23 cellular contexts compared by ENCODE assay signal in genomic region chr7:26147030-26147429, GRCh38. TPM values are rescaled to one million over a fixed set of nuclear protein-coding genes. Genes with fewer than 3 reads are reported as not detected.
DNase-seq lines count a peak whose midpoint lies in the region; TF ChIP-seq lines count a peak whose summit lies in the region.
"Had no signal": no experiment of that assay in that cellular context is flagged by ENCODE, and none has a peak within 500 bp of the region (broad histone marks: within the 10 kb centered on the region; RNA-seq: fewer than 3 reads in every experiment).

No MANE protein-coding gene starts in this region.

- H3K9ac ChIP-seq in mammary epithelial cell (ENCODE audit: insufficient read depth, low read length) = no peak overlapping the region

- in situ Hi-C loops in mammary epithelial cell (cut with MboI; ENCODE audit: low sequenced_read_pairs in 2 of 2) = no loop called here

- no peak overlapping the region for H2AFZ ChIP-seq in mammary epithelial cell (ENCODE audit: low read depth, low read length)
- H2AFZ ChIP-seq: hepatocyte had no signal

- CTCF ChIA-PET in mammary epithelial cell (lab: Charles Lee; ENCODE audit: low non-redundant PET) = interaction anchor here (0.5 kb wide), 1 partner anchor 344 kb away, joined by 3 read pairs; no protein-coding TSS in a partner anchor

- H3K36me3 Mint-ChIP-seq in endothelial cell (ENCODE audit: low read depth, unreplicated experiment) = peaks cover 13% of the 10 kb centered on the region

- dilution Hi-C loops in mammary epithelial cell (cut with HindIII; ENCODE audit: low sequenced_read_pairs) = no loop called here

- H3K79me2 ChIP-seq in mammary epithelial cell (ENCODE audit: insufficient read depth, low read length) = no peaks in the 10 kb centered on the region
- H3K79me2 ChIP-seq: hepatocyte had no signal

- H3K4me1 Mint-ChIP-seq in endothelial cell (ENCODE audit: unreplicated experiment) = peaks cover 11% of the 10 kb centered on the region

- no TSS peak for BruUV-seq in mammary epithelial cell (replicated peaks; lab: Mats Ljungman, UMichigan)

- DNase-seq in DMS79 treated with DMSO at 0.1 percent for 48 hours (lab: John Stamatoyannopoulos, UW) (peak; percentile 76), NCI-H2029 (lab: John Stamatoyannopoulos, UW) (peak; percentile 56), mammary epithelial cell (peak; percentile 44), renal cortical epithelial cell (ENCODE audit: low read depth) (peak; percentile 19), inferior parietal cortex (ENCODE audit: extremely low spot score) (no peak), endothelial cell (ENCODE audit: low spot score) (no peak), RPMI8226 (no peak)
- DNase-seq: AML-193; CD8-positive, alpha-beta T cell; cerebellar nuclear complex; gastrocnemius medialis; immature natural killer cell; NCI-H1417 treated with DMSO at 0.1 percent for 48 hours; NCI-H82; sigmoid colon; stimulated activated CD4-positive, alpha-beta T cell treated with anti-CD3 and anti-CD28 coated beads, Interleukin-15, amount 100 ng/mL, for 24 hours; stimulated activated naive CD8-positive, alpha-beta T cell treated with anti-CD3 and anti-CD28 coated beads, Interleukin-15, amount 100 ng/mL, for 72 hours had no signal

- no CpG with 5 or more reads among the region's 1 CpG for WGBS in mammary epithelial cell (ENCODE audit: low coverage, missing lambda C conversion rate)

- H3K4me3 Mint-ChIP-seq in endothelial cell (ENCODE audit: unreplicated experiment) = no peak overlapping the region
- H3K4me3 Mint-ChIP-seq: activated naive CD4-positive, alpha-beta T cell treated with anti-CD3 and anti-CD28 coated beads, Interleukin-2, amount 50 U/mL, for 24 hours; activated T-helper 1 cell treated with anti-CD3 and anti-CD28 coated beads, Interleukin-12 subunit alpha, Interleukin-12 subunit beta, Interleukin-2, Interleukin-4 antibody, amounts not matched to agents 30 ng/mL and 10 ng/mL and 1 ng/mL, durations not matched to agents 14 hours and 24 hours and 36 hours; CD8-positive, alpha-beta T cell; immature natural killer cell; stimulated activated naive CD8-positive, alpha-beta T cell treated with anti-CD3 and anti-CD28 coated beads, Interleukin-15, amount 100 ng/mL, for 72 hours; WTC11 had no signal

- H3K36me3 ChIP-seq in mammary epithelial cell (ENCODE audit: insufficient read depth, low read length) = no peaks in the 10 kb centered on the region
- H3K36me3 ChIP-seq: gastrocnemius medialis, sigmoid colon, tibial nerve had no signal

- H4K20me1 ChIP-seq in mammary epithelial cell (ENCODE audit: insufficient read depth, low read length) = no peaks in the 10 kb centered on the region

- TF ChIP-seq CTCF in mammary epithelial cell (conservative IDR thresholded peaks at IDR 0.05 in 1 of 2, IDR thresholded peaks at IDR 0.05 in 1 of 2; ENCODE audit: extremely low read depth in 1 of 2, insufficient read depth in 1 of 2, low read depth in 1 of 2, low read length in 2 of 2) (no peak), endothelial cell (IDR thresholded peaks at IDR 0.05; ENCODE audit: unreplicated experiment) (no peak)

- no peak overlapping the region for H3K4me3 ChIP-seq in mammary epithelial cell (replicated peaks in 1 of 3; ENCODE audit: insufficient read depth in 1 of 3, low read depth in 2 of 3, low read length in 3 of 3)
- H3K4me3 ChIP-seq: gastrocnemius medialis, GM12878, hepatocyte, sigmoid colon, tibial nerve had no signal

- H3K9me3 Mint-ChIP-seq in endothelial cell (ENCODE audit: unreplicated experiment) = no peaks in the 10 kb centered on the region
- H3K9me3 Mint-ChIP-seq: activated naive CD4-positive, alpha-beta T cell treated with anti-CD3 and anti-CD28 coated beads, Interleukin-2, amount 50 U/mL, for 24 hours; activated T-helper 1 cell treated with anti-CD3 and anti-CD28 coated beads, Interleukin-12 subunit alpha, Interleukin-12 subunit beta, Interleukin-2, Interleukin-4 antibody, amounts not matched to agents 30 ng/mL and 10 ng/mL and 1 ng/mL, durations not matched to agents 14 hours and 24 hours and 36 hours; CD8-positive, alpha-beta T cell; immature natural killer cell; stimulated activated naive CD8-positive, alpha-beta T cell treated with anti-CD3 and anti-CD28 coated beads, Interleukin-15, amount 100 ng/mL, for 72 hours had no signal

- intact Hi-C loops in mammary epithelial cell (cut with micrococcal nuclease) = no loop called here

- no peaks in the 10 kb centered on the region for H3K27me3 ChIP-seq in mammary epithelial cell (ENCODE audit: insufficient read depth, low read length)

- H3K4me1 ChIP-seq in mammary epithelial cell (ENCODE audit: insufficient read depth, low read length) = peaks cover 4% of the 10 kb centered on the region

- H3K4me2 ChIP-seq in mammary epithelial cell (ENCODE audit: insufficient read depth, low read depth, low read length) = no peak overlapping the region
- H3K4me2 ChIP-seq: hepatocyte had no signal

- no peaks in the 10 kb centered on the region for H3K9me3 ChIP-seq in mammary epithelial cell (replicated peaks; ENCODE audit: insufficient read depth, low read length)
- H3K9me3 ChIP-seq: gastrocnemius medialis, sigmoid colon, tibial nerve had no signal

- H3K27ac Mint-ChIP-seq in endothelial cell (ENCODE audit: unreplicated experiment) = no peak overlapping the region
- H3K27ac Mint-ChIP-seq: activated naive CD4-positive, alpha-beta T cell treated with anti-CD3 and anti-CD28 coated beads, Interleukin-2, amount 50 U/mL, for 24 hours; activated T-helper 1 cell treated with anti-CD3 and anti-CD28 coated beads, Interleukin-12 subunit alpha, Interleukin-12 subunit beta, Interleukin-2, Interleukin-4 antibody, amounts not matched to agents 30 ng/mL and 10 ng/mL and 1 ng/mL, durations not matched to agents 14 hours and 24 hours and 36 hours; CD8-positive, alpha-beta T cell; immature natural killer cell; stimulated activated naive CD8-positive, alpha-beta T cell treated with anti-CD3 and anti-CD28 coated beads, Interleukin-15, amount 100 ng/mL, for 72 hours; WTC11 had no signal

- H3K27me3 Mint-ChIP-seq in endothelial cell (ENCODE audit: unreplicated experiment) = peaks cover 7% of the 10 kb centered on the region
- H3K27me3 Mint-ChIP-seq: activated naive CD4-positive, alpha-beta T cell treated with anti-CD3 and anti-CD28 coated beads, Interleukin-2, amount 50 U/mL, for 24 hours; stimulated activated naive CD8-positive, alpha-beta T cell treated with anti-CD3 and anti-CD28 coated beads, Interleukin-15, amount 100 ng/mL, for 72 hours had no signal

- no peak overlapping the region for H3K27ac ChIP-seq in mammary epithelial cell (ENCODE audit: insufficient read depth, low read depth, low read length)
- H3K27ac ChIP-seq: gastrocnemius medialis, hepatocyte, sigmoid colon, tibial nerve had no signal

RNA-seq across cellular contexts. Expression of gene NFE2L3, which starts 5.0 kb away (rescaled TPM):
- total RNA-seq in mammary epithelial cell (1 to 10 TPM; 5.4 to 8.3 TPM), renal cortical epithelial cell (49.2 and 94.1 TPM in 2 replicates), endothelial cell (ENCODE audit: unreplicated experiment) (2.8 TPM)
- polyA plus RNA-seq in mammary epithelial cell = 6.8 TPM
- polyA minus RNA-seq in mammary epithelial cell = 9.5 TPM

RNA-seq across cellular contexts. Expression of gene HNRNPA2B1, which starts 53.5 kb away (rescaled TPM):
- total RNA-seq in mammary epithelial cell = 100 to 1,000 TPM in 1 of 2 donors, 10 to 100 TPM in 1; 62.0 to 506 TPM
- 291 TPM for polyA plus RNA-seq in mammary epithelial cell
- 260 TPM for polyA minus RNA-seq in mammary epithelial cell
- total RNA-seq in renal cortical epithelial cell = 72.9 and 220 TPM in 2 replicates
- 623 TPM for total RNA-seq in endothelial cell (ENCODE audit: unreplicated experiment)

RNA-seq across cellular contexts. Expression of gene CBX3, which starts 54.5 kb away (rescaled TPM):
- total RNA-seq in mammary epithelial cell (100 to 1,000 TPM in 1 of 2 donors, 10 to 100 TPM in 1; 67.5 to 154 TPM), renal cortical epithelial cell (124 and 212 TPM in 2 replicates), endothelial cell (ENCODE audit: unreplicated experiment) (146 TPM)
- 77.3 TPM for polyA plus RNA-seq in mammary epithelial cell
- polyA minus RNA-seq in mammary epithelial cell = 25.3 TPM

Comparison
In these comparisons a context has a peak if more than half of its experiments do, and no peak if none do; other contexts are left out.
1. DNase-seq: peak in DMS79 treated with DMSO at 0.1 percent for 48 hours (single experiment), NCI-H2029 (single experiment), mammary epithelial cell (single experiment) and renal cortical epithelial cell (single experiment); none in inferior parietal cortex (single experiment), endothelial cell (single experiment) and RPMI8226 (single experiment).